Comparison of ENCODE assay signal across 2 cellular contexts in genomic region chr2:223526106-223526505, GRCh38.
TF ChIP-seq lines count a peak whose summit lies in the region.

No MANE protein-coding gene starts in this region.

TF ChIP-seq in HCT116, 20 proteins besides CTCF, POLR2A, EP300 and RAD21:
- TF ChIP-seq MAX (IDR thresholded peaks at IDR 0.05) (peak; percentile 60; the same call in 1 of the 2 replicates), CBX3 (IDR thresholded peaks at IDR 0.05; ENCODE audit: low read depth) (peak; percentile 85), EZH2phosphoT487 (IDR thresholded peaks at IDR 0.05; ENCODE audit: borderline replicate concordance) (no peak), JUND (IDR thresholded peaks at IDR 0.05) (peak; percentile 80), ATF3 (IDR thresholded peaks at IDR 0.05) (no peak), YY1 (IDR thresholded peaks at IDR 0.05; ENCODE audit: extremely low read depth, insufficient replicate concordance, low read depth, low read length) (peak; percentile 61), EGR1 (IDR thresholded peaks at IDR 0.05; ENCODE audit: low read depth) (no peak), EZH2 (IDR thresholded peaks at IDR 0.05) (no peak), ZFX (IDR thresholded peaks at IDR 0.05) (no peak), REST (IDR thresholded peaks at IDR 0.05; ENCODE audit: low read depth) (no peak), FOSL1 (IDR thresholded peaks at IDR 0.05; ENCODE audit: low read depth) (peak; percentile 74), SIN3A (IDR thresholded peaks at IDR 0.05; ENCODE audit: low read depth) (peak; percentile 32; the same call in 1 of the 2 replicates), TCF7L2 (IDR thresholded peaks at IDR 0.05; ENCODE audit: borderline replicate concordance, extremely low read depth, insufficient read depth, insufficient read length) (no peak), ELF1 (IDR thresholded peaks at IDR 0.05; ENCODE audit: borderline replicate concordance, low read depth) (no peak), ZNF274 (IDR thresholded peaks at IDR 0.05; ENCODE audit: low read depth, low read length) (no peak), SP1 (IDR thresholded peaks at IDR 0.05; ENCODE audit: low read depth) (peak; percentile 64), ZBTB33 (IDR thresholded peaks at IDR 0.05; ENCODE audit: extremely low read depth, insufficient replicate concordance, low read length) (no peak), SRF (IDR thresholded peaks at IDR 0.05; ENCODE audit: low read depth) (peak; percentile 65; the same call in 1 of the 2 replicates), CEBPB (IDR thresholded peaks at IDR 0.05; ENCODE audit: low read depth) (0 out of 2 replicates have a peak, but pooled peaks have one; percentile 13), POLR2AphosphoS5 (IDR thresholded peaks at IDR 0.05; ENCODE audit: low read depth, low read length) (peak; percentile 58)

TF ChIP-seq in SK-N-SH, 30 proteins besides CTCF, POLR2A, EP300 and RAD21:
- TF ChIP-seq EZH2phosphoT487 (IDR thresholded peaks at IDR 0.05; ENCODE audit: borderline replicate concordance, low read depth) (no peak), USF2 (IDR thresholded peaks at IDR 0.05; ENCODE audit: borderline replicate concordance, low read depth, low read length) (no peak), IRF3 (IDR thresholded peaks at IDR 0.05; ENCODE audit: low read depth, low read length) (no peak), YY1 (IDR thresholded peaks at IDR 0.05; ENCODE audit: low read depth) (no peak), CHD2 (IDR thresholded peaks at IDR 0.05; ENCODE audit: low read length, partially characterized antibody) (no peak), MEF2A (IDR thresholded peaks at IDR 0.05; ENCODE audit: borderline replicate concordance, low read depth) (no peak), ZBTB33 (IDR thresholded peaks at IDR 0.05; ENCODE audit: borderline replicate concordance, low read depth) (no peak), MAX (IDR thresholded peaks at IDR 0.05; ENCODE audit: low read depth) (no peak), GATA2 (CRISPR knock-in tag; IDR thresholded peaks at IDR 0.05) (no peak), SIN3A (IDR thresholded peaks at IDR 0.05; ENCODE audit: borderline replicate concordance, low read depth, low read length) (no peak), POLR2AphosphoS5 (IDR thresholded peaks at IDR 0.05; ENCODE audit: low read depth, low read length) (no peak), RCOR1 (IDR thresholded peaks at IDR 0.05; ENCODE audit: low read length) (no peak), NRF1 (IDR thresholded peaks at IDR 0.05; ENCODE audit: low read depth, low read length) (no peak), MXI1 (IDR thresholded peaks at IDR 0.05; ENCODE audit: low read depth, low read length) (no peak), NFIC (IDR thresholded peaks at IDR 0.05; ENCODE audit: borderline replicate concordance) (no peak), PBX3 (IDR thresholded peaks at IDR 0.05) (peak; percentile 72), TAF1 (IDR thresholded peaks at IDR 0.05; ENCODE audit: borderline replicate concordance, low read depth, low read length) (no peak), JUND (IDR thresholded peaks at IDR 0.05) (peak; percentile 46; the same call in 1 of the 2 replicates), RXRA (IDR thresholded peaks at IDR 0.05; ENCODE audit: borderline replicate concordance, low read depth) (no peak), REST (IDR thresholded peaks at IDR 0.05; ENCODE audit: low read depth, low read length) (no peak), RFX5 (IDR thresholded peaks at IDR 0.05; ENCODE audit: low read length) (no peak), FOXM1 (IDR thresholded peaks at IDR 0.05; ENCODE audit: low read depth) (no peak), GABPA (IDR thresholded peaks at IDR 0.05; ENCODE audit: low read depth) (no peak), ELF1 (IDR thresholded peaks at IDR 0.05) (no peak), FOSL2 (IDR thresholded peaks at IDR 0.05; ENCODE audit: borderline replicate concordance, low read depth) (peak; percentile 30; the same call in 1 of the 2 replicates), TCF12 (IDR thresholded peaks at IDR 0.05) (peak; percentile 72), USF1 (IDR thresholded peaks at IDR 0.05; ENCODE audit: borderline replicate concordance, low read depth) (no peak), FOXJ3 (CRISPR knock-in tag; IDR thresholded peaks at IDR 0.05) (no peak), SMC3 (IDR thresholded peaks at IDR 0.05; ENCODE audit: low read depth, low read length) (no peak), TEAD4 (IDR thresholded peaks at IDR 0.05; ENCODE audit: borderline replicate concordance, insufficient read depth) (no peak)
